16 cellular contexts compared by ENCODE assay signal in the genomic region with DNA sequence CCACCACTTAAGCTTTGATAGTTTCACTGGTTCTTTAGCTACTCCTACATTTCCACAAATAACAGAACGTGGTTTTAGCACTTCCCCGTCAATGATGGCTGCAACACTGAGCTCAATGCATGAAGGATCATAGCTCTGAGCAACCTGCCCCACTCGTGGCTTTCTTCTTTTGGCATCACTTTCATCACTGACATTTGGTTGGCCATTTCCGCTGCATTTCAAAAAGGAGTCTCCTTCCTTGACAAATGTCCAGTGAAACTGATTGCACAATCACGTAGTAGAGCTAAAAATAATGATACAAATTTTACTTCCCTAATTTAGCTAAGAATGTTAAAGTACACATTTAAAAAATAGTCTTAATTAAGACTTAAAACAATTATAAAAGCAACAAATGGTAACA.
DNase-seq lines count a peak whose midpoint lies in the region; ATAC-seq and TF ChIP-seq lines count a peak whose summit lies in the region.
"Had no signal": no experiment of that assay in that cellular context is flagged by ENCODE, and none has a peak within 500 bp of the region (broad histone marks: within the 10 kb centered on the region; RNA-seq: fewer than 3 reads in every experiment).

No MANE protein-coding gene starts in this region.

- H4K20me1 ChIP-seq in DND-41 (ENCODE audit: insufficient read depth, low read length) (no peaks in the 10 kb centered on the region), hepatocyte (ENCODE audit: insufficient read depth, poor library complexity, severe bottlenecking) (no peaks in the 10 kb centered on the region)

- H3K27ac ChIP-seq in DND-41 (ENCODE audit: low read length), result peak overlapping the region; percentile 57
- no peak overlapping the region for H3K27ac ChIP-seq in colonic mucosa
- H3K27ac ChIP-seq in hepatocyte, result no peak overlapping the region
- H3K27ac ChIP-seq: parathyroid adenoma had no signal

- H3K36me3 ChIP-seq in DND-41 (ENCODE audit: insufficient read depth, low read length) (no peaks in the 10 kb centered on the region), colonic mucosa (no peaks in the 10 kb centered on the region), hepatocyte (replicated peaks; ENCODE audit: insufficient read depth, low read depth) (no peaks in the 10 kb centered on the region)

- no peaks in the 10 kb centered on the region for H3K79me2 ChIP-seq in DND-41 (ENCODE audit: insufficient read depth, low read length)
- H3K79me2 ChIP-seq in hepatocyte, result no peaks in the 10 kb centered on the region
- H3K79me2 ChIP-seq: parathyroid adenoma had no signal

- no peak for TF ChIP-seq POLR2A in GM18505 (IDR thresholded peaks at IDR 0.05; ENCODE audit: borderline replicate concordance, extremely low read depth, insufficient read depth, insufficient read length)

- H3K9ac ChIP-seq in DND-41 (ENCODE audit: low read depth, low read length) (no peak overlapping the region), colonic mucosa (ENCODE audit: low read depth in 2 of 2, low read length in 2 of 2) (no peak overlapping the region)
- H3K9ac ChIP-seq: parathyroid adenoma had no signal

- H3K4me1 ChIP-seq in DND-41 (ENCODE audit: insufficient read depth, low read length) (peaks cover 45% of the 10 kb centered on the region), colonic mucosa (no peaks in the 10 kb centered on the region), hepatocyte (ENCODE audit: insufficient read depth) (no peaks in the 10 kb centered on the region)
- H3K4me1 ChIP-seq: parathyroid adenoma had no signal

- H3K4me3 ChIP-seq in DND-41 (ENCODE audit: low read depth in 1 of 2, low read length in 2 of 2) (no peak overlapping the region), colonic mucosa (no peak overlapping the region), hepatocyte (no peak overlapping the region)

- H3K9me3 ChIP-seq in DND-41 (ENCODE audit: insufficient read depth, low read length, severe bottlenecking), result no peaks in the 10 kb centered on the region
- no peaks in the 10 kb centered on the region for H3K9me3 ChIP-seq in colonic mucosa
- no peaks in the 10 kb centered on the region for H3K9me3 ChIP-seq in hepatocyte (ENCODE audit: low read depth)

- ATAC-seq in DND-41 (ENCODE audit: insufficient read depth, low read depth) (no peak; the same call in 2 of the 3 replicates), GM18505 (IDR thresholded peaks at IDR 0.05; ENCODE audit: unreplicated experiment) (no peak)
- ATAC-seq: activated CD4-positive, alpha-beta T cell treated with anti-CD3 and anti-CD28 coated beads for 36 hours; CD8-positive, alpha-beta T cell; naive thymus-derived CD8-positive, alpha-beta T cell had no signal

- 84% methylated on average over 5 of the region's 5 CpGs for WGBS in hepatocyte (ENCODE audit: low lambda C conversion rate, missing lambda C conversion rate)

- H3K27me3 ChIP-seq in DND-41 (ENCODE audit: insufficient read depth, low read length, poor library complexity), result no peaks in the 10 kb centered on the region
- no peaks in the 10 kb centered on the region for H3K27me3 ChIP-seq in colonic mucosa
- no peaks in the 10 kb centered on the region for H3K27me3 ChIP-seq in hepatocyte

- no peaks in the 10 kb centered on the region for H3K9me2 ChIP-seq in hepatocyte (replicated peaks; ENCODE audit: insufficient read depth)

- H3K4me2 ChIP-seq in DND-41 (ENCODE audit: insufficient read depth, low read length) (no peak overlapping the region), hepatocyte (no peak overlapping the region)

- TF ChIP-seq CTCF in DND-41 (IDR thresholded peaks at IDR 0.05; ENCODE audit: borderline replicate concordance, extremely low read depth, low read length, poor library complexity, severe bottlenecking), result no peak
- no peak for TF ChIP-seq CTCF in colonic mucosa (IDR thresholded peaks at IDR 0.05)
- TF ChIP-seq CTCF in hepatocyte (IDR thresholded peaks at IDR 0.05; ENCODE audit: poor library complexity), result no peak

- peak; percentile 36 for DNase-seq in DND-41
- DNase-seq in NOMO-1 (lab: John Stamatoyannopoulos, UW; ENCODE audit: unreplicated experiment in 2 of 2), result peak; percentile 83 to 96
- DNase-seq in colonic mucosa, result peak; percentile 17
- DNase-seq in putamen (ENCODE audit: low spot score), result peak; percentile 21
- DNase-seq in DMS53 treated with DMSO at 0.1 percent for 48 hours (lab: John Stamatoyannopoulos, UW; ENCODE audit: unreplicated experiment), result no peak
- no peak for DNase-seq in hepatocyte (ENCODE audit: low spot score)
- no peak for DNase-seq in DMS53 (lab: John Stamatoyannopoulos, UW)
- DNase-seq: activated CD4-positive, alpha-beta T cell treated with anti-CD3 and anti-CD28 coated beads for 36 hours; activated naive CD4-positive, alpha-beta T cell treated with anti-CD3 and anti-CD28 coated beads, Interleukin-2, amount 50 U/mL, for 16 hours; naive thymus-derived CD8-positive, alpha-beta T cell; NCI-H146; NCI-H524 treated with DMSO at 0.1 percent for 48 hours; OCI-M1 had no signal

- intact Hi-C loops in colonic mucosa (cut with DNase I), result no loop called here

- H2AFZ ChIP-seq in DND-41 (ENCODE audit: low read depth, low read length) (no peak overlapping the region), hepatocyte (no peak overlapping the region)
- H2AFZ ChIP-seq: parathyroid adenoma had no signal

Comparison
In these comparisons a context has a peak if more than half of its experiments do, and no peak if none do; other contexts are left out.
1. DNase-seq: peak in DND-41 (single experiment), NOMO-1 (2 of 2), colonic mucosa (single experiment) and putamen (single experiment); none in DMS53 treated with DMSO at 0.1 percent for 48 hours (single experiment), hepatocyte (single experiment) and DMS53 (single experiment).